In genomic region chr12:77179515-77179914, GRCh38 we compare ENCODE assay signal across 14 cellular contexts.
DNase-seq lines count a peak whose midpoint lies in the region; ATAC-seq and TF ChIP-seq lines count a peak whose summit lies in the region.
"Had no signal": no experiment of that assay in that cellular context is flagged by ENCODE, and none has a peak within 500 bp of the region (broad histone marks: within the 10 kb centered on the region; RNA-seq: fewer than 3 reads in every experiment).

No MANE protein-coding gene starts in this region.

- H3K27me3 Mint-ChIP-seq in activated T-cell treated with anti-CD3 and anti-CD28 coated beads, Interleukin-2, amount 50 U/mL, for 24 hours = no peaks in the 10 kb centered on the region

- H3K9me2 ChIP-seq in SK-N-SH = no peaks in the 10 kb centered on the region

- no peak overlapping the region for H3K4me3 Mint-ChIP-seq in activated T-cell treated with anti-CD3 and anti-CD28 coated beads, Interleukin-2, amount 50 U/mL, for 24 hours
- H3K4me3 Mint-ChIP-seq: CD8-positive, alpha-beta T cell had no signal

- TF ChIP-seq EP300 in SK-N-SH (IDR thresholded peaks at IDR 0.05; ENCODE audit: borderline replicate concordance in 1 of 2, low read depth in 1 of 2, low read length in 1 of 2) = no peak

- H2AFZ ChIP-seq in SK-N-SH (ENCODE audit: low read depth) = no peak overlapping the region

- H3K79me2 ChIP-seq in SK-N-SH (ENCODE audit: insufficient read depth) = no peaks in the 10 kb centered on the region

- H3K27ac ChIP-seq in SK-N-SH (ENCODE audit: low read depth in 2 of 2, low read length in 1 of 2) = no peak overlapping the region
- H3K27ac ChIP-seq: BLaER1 had no signal

- WGBS in SK-N-SH (ENCODE audit: low lambda C conversion rate) = 84% methylated on average over 1 of the region's 1 CpG

- H3K9ac ChIP-seq in SK-N-SH = no peak overlapping the region
- H3K9ac ChIP-seq: BLaER1 had no signal

- H3K9me3 Mint-ChIP-seq in activated T-cell treated with anti-CD3 and anti-CD28 coated beads, Interleukin-2, amount 50 U/mL, for 24 hours = peaks cover 5% of the 10 kb centered on the region

- POLR2A ChIA-PET in SK-N-SH (lab: Yijun Ruan, JAX) = no interaction called here

- H3K27ac Mint-ChIP-seq in activated T-cell treated with anti-CD3 and anti-CD28 coated beads, Interleukin-2, amount 50 U/mL, for 24 hours = no peak overlapping the region
- H3K27ac Mint-ChIP-seq: CD8-positive, alpha-beta T cell had no signal

- DNase-seq in SK-N-SH (no peak), NCI-H748 treated with DMSO at 0.1 percent for 48 hours (lab: John Stamatoyannopoulos, UW) (peak; percentile 21), iPS-NIHi11 (ENCODE audit: low spot score) (peak; percentile 10), NCI-H446 treated with DMSO at 0.1 percent for 48 hours (lab: John Stamatoyannopoulos, UW) (no peak), NCI-H524 (lab: John Stamatoyannopoulos, UW) (no peak)
- no peak for DNase-seq in activated T-cell treated with anti-CD3 and anti-CD28 coated beads, Interleukin-2, amount 50 U/mL, for 24 hours
- DNase-seq in activated CD8-positive, alpha-beta memory T cell treated with anti-CD3 and anti-CD28 coated beads, Interleukin-2, amount 50 U/mL, for 4 hours = no peak
- DNase-seq: CD8-positive, alpha-beta T cell; HCEC 1CT; NCI-H2081; NCI-H524 treated with DMSO at 0.1 percent for 48 hours; SHP77 treated with DMSO at 0.1 percent for 48 hours had no signal

- no peak for TF ChIP-seq CTCF in SK-N-SH (IDR thresholded peaks at IDR 0.05)

- no peaks in the 10 kb centered on the region for H3K36me3 ChIP-seq in SK-N-SH (replicated peaks in 1 of 2; ENCODE audit: control insufficient read depth in 1 of 2, insufficient read depth in 2 of 2, low read length in 1 of 2)
- H3K36me3 ChIP-seq: BLaER1 had no signal

- no peak for ATAC-seq in SK-N-SH treated with all-trans-retinoic acid at 6 μM for 48 hours
- ATAC-seq: CD8-positive, alpha-beta T cell had no signal

- CTCF ChIA-PET in SK-N-SH (lab: Yijun Ruan, JAX) = interaction anchor here (0.6 kb wide), 1 partner anchor 71 kb away, joined by 3 read pairs; no protein-coding TSS in a partner anchor

- H3K36me3 Mint-ChIP-seq in activated T-cell treated with anti-CD3 and anti-CD28 coated beads, Interleukin-2, amount 50 U/mL, for 24 hours (ENCODE audit: low read depth) = no peaks in the 10 kb centered on the region
- H3K36me3 Mint-ChIP-seq: CD8-positive, alpha-beta T cell had no signal

- no peak overlapping the region for H3K4me2 ChIP-seq in SK-N-SH
- H3K4me2 ChIP-seq: BLaER1 had no signal

- H3K9me3 ChIP-seq in SK-N-SH = no peaks in the 10 kb centered on the region
- H3K9me3 ChIP-seq: BLaER1 had no signal

- no peak for TF ChIP-seq RAD21 in SK-N-SH (IDR thresholded peaks at IDR 0.05; ENCODE audit: low read length)

- no peak overlapping the region for H3K4me3 ChIP-seq in SK-N-SH (ENCODE audit: low read depth in 2 of 2, low read length in 1 of 2)
- H3K4me3 ChIP-seq: BLaER1 had no signal

- H3F3A ChIP-seq in SK-N-SH (replicated peaks; ENCODE audit: insufficient read depth) = no peaks in the 10 kb centered on the region

- H3K4me1 Mint-ChIP-seq in activated T-cell treated with anti-CD3 and anti-CD28 coated beads, Interleukin-2, amount 50 U/mL, for 24 hours (ENCODE audit: low read depth) = no peaks in the 10 kb centered on the region

- H3K27me3 ChIP-seq in SK-N-SH (ENCODE audit: insufficient read depth) = no peaks in the 10 kb centered on the region
- H3K27me3 ChIP-seq: BLaER1 had no signal

- no peaks in the 10 kb centered on the region for H3K4me1 ChIP-seq in SK-N-SH (ENCODE audit: control insufficient read depth in 1 of 2, insufficient read depth in 2 of 2, low read depth in 1 of 2, low read length in 1 of 2)
- H3K4me1 ChIP-seq: BLaER1 had no signal

- H4K20me1 ChIP-seq in SK-N-SH (ENCODE audit: insufficient read depth) = no peaks in the 10 kb centered on the region
- H4K20me1 ChIP-seq: BLaER1 had no signal

TF ChIP-seq in SK-N-SH, 30 proteins besides CTCF, POLR2A, EP300 and RAD21:
- no peak for TF ChIP-seq RFX5 (IDR thresholded peaks at IDR 0.05; ENCODE audit: low read length)
- TF ChIP-seq REST (IDR thresholded peaks at IDR 0.05; ENCODE audit: low read depth, low read length) = peak; percentile 52; the same call in 1 of the 2 replicates
- TF ChIP-seq, protein P1, sequence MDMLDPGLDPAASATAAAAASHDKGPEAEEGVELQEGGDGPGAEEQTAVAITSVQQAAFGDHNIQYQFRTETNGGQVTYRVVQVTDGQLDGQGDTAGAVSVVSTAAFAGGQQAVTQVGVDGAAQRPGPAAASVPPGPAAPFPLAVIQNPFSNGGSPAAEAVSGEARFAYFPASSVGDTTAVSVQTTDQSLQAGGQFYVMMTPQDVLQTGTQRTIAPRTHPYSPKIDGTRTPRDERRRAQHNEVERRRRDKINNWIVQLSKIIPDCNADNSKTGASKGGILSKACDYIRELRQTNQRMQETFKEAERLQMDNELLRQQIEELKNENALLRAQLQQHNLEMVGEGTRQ (IDR thresholded peaks at IDR 0.05; ENCODE audit: borderline replicate concordance, low read depth, low read length) = no peak
- no peak for TF ChIP-seq GABPA (IDR thresholded peaks at IDR 0.05; ENCODE audit: low read depth)
- TF ChIP-seq FOSL2 (IDR thresholded peaks at IDR 0.05; ENCODE audit: borderline replicate concordance, low read depth) = no peak

TF ChIP-seq in SK-N-SH treated with all-trans-retinoic acid at 6 μM for 48 hours, 23 proteins besides CTCF, POLR2A, EP300 and RAD21 (continues in another document):
- TF ChIP-seq ZFP30 (CRISPR knock-in tag; IDR thresholded peaks at IDR 0.05) (no peak), OSR1 (CRISPR knock-in tag; IDR thresholded peaks at IDR 0.05) (no peak), ESRRG (CRISPR knock-in tag; IDR thresholded peaks at IDR 0.05) (no peak), ZNF8 (CRISPR knock-in tag; IDR thresholded peaks at IDR 0.05) (no peak), ZC3H10 (CRISPR knock-in tag; IDR thresholded peaks at IDR 0.05) (no peak), ZFP3 (CRISPR knock-in tag; IDR thresholded peaks at IDR 0.05) (no peak), GLIS3 (CRISPR knock-in tag; IDR thresholded peaks at IDR 0.05) (no peak), ISL1 (CRISPR knock-in tag; IDR thresholded peaks at IDR 0.05) (no peak), CSDC2 (CRISPR knock-in tag; IDR thresholded peaks at IDR 0.05) (no peak), ZNF70 (CRISPR knock-in tag; IDR thresholded peaks at IDR 0.05) (no peak)
- TF ChIP-seq, protein P2, sequence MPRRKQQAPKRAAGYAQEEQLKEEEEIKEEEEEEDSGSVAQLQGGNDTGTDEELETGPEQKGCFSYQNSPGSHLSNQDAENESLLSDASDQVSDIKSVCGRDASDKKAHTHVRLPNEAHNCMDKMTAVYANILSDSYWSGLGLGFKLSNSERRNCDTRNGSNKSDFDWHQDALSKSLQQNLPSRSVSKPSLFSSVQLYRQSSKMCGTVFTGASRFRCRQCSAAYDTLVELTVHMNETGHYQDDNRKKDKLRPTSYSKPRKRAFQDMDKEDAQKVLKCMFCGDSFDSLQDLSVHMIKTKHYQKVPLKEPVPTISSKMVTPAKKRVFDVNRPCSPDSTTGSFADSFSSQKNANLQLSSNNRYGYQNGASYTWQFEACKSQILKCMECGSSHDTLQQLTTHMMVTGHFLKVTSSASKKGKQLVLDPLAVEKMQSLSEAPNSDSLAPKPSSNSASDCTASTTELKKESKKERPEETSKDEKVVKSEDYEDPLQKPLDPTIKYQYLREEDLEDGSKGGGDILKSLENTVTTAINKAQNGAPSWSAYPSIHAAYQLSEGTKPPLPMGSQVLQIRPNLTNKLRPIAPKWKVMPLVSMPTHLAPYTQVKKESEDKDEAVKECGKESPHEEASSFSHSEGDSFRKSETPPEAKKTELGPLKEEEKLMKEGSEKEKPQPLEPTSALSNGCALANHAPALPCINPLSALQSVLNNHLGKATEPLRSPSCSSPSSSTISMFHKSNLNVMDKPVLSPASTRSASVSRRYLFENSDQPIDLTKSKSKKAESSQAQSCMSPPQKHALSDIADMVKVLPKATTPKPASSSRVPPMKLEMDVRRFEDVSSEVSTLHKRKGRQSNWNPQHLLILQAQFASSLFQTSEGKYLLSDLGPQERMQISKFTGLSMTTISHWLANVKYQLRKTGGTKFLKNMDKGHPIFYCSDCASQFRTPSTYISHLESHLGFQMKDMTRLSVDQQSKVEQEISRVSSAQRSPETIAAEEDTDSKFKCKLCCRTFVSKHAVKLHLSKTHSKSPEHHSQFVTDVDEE (CRISPR knock-in tag; IDR thresholded peaks at IDR 0.05) = no peak
- TF ChIP-seq, protein P3, sequence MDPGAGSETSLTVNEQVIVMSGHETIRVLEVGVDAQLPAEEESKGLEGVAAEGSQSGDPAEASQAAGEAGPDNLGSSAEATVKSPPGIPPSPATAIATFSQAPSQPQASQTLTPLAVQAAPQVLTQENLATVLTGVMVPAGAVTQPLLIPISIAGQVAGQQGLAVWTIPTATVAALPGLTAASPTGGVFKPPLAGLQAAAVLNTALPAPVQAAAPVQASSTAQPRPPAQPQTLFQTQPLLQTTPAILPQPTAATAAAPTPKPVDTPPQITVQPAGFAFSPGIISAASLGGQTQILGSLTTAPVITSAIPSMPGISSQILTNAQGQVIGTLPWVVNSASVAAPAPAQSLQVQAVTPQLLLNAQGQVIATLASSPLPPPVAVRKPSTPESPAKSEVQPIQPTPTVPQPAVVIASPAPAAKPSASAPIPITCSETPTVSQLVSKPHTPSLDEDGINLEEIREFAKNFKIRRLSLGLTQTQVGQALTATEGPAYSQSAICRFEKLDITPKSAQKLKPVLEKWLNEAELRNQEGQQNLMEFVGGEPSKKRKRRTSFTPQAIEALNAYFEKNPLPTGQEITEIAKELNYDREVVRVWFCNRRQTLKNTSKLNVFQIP (CRISPR knock-in tag; IDR thresholded peaks at IDR 0.05; ENCODE audit: borderline replicate concordance, low read depth) = no peak
- TF ChIP-seq, protein P4, sequence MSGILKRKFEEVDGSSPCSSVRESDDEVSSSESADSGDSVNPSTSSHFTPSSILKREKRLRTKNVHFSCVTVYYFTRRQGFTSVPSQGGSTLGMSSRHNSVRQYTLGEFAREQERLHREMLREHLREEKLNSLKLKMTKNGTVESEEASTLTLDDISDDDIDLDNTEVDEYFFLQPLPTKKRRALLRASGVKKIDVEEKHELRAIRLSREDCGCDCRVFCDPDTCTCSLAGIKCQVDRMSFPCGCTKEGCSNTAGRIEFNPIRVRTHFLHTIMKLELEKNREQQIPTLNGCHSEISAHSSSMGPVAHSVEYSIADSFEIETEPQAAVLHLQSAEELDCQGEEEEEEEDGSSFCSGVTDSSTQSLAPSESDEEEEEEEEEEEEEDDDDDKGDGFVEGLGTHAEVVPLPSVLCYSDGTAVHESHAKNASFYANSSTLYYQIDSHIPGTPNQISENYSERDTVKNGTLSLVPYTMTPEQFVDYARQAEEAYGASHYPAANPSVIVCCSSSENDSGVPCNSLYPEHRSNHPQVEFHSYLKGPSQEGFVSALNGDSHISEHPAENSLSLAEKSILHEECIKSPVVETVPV (CRISPR knock-in tag; IDR thresholded peaks at IDR 0.05) = no peak

Comparison
In these comparisons a context has a peak if more than half of its experiments do, and no peak if none do; other contexts are left out.
1. DNase-seq: peak in NCI-H748 treated with DMSO at 0.1 percent for 48 hours (single experiment) and iPS-NIHi11 (single experiment); none in SK-N-SH (single experiment), activated T-cell treated with anti-CD3 and anti-CD28 coated beads, Interleukin-2, amount 50 U/mL, for 24 hours (single experiment), NCI-H446 treated with DMSO at 0.1 percent for 48 hours (single experiment), activated CD8-positive, alpha-beta memory T cell treated with anti-CD3 and anti-CD28 coated beads, Interleukin-2, amount 50 U/mL, for 4 hours (single experiment) and NCI-H524 (0 of 2).